ENCODE assay signal across 11 cellular contexts in genomic region chr3:195630086-195630917, GRCh38. TPM values are rescaled to one million over a fixed set of nuclear protein-coding genes. Genes with fewer than 3 reads are reported as not detected.
DNase-seq lines count a peak whose midpoint lies in the region; ATAC-seq, FAIRE-seq and TF ChIP-seq lines count a peak whose summit lies in the region.
"Not testable (repeated sequence)": the region's sequence is repeated elsewhere in the genome, so short reads cannot be mapped to it uniquely, and the experiment has no call there.
"Had no signal": no experiment of that assay in that cellular context is flagged by ENCODE, and none has a peak within 500 bp of the region (broad histone marks: within the 10 kb centered on the region; RNA-seq: fewer than 3 reads in every experiment).

No MANE protein-coding gene starts in this region.

- not testable (repeated sequence) for H3K36me3 ChIP-seq in GM12878 (ENCODE audit: control insufficient read depth in 2 of 2, insufficient read depth in 2 of 2, low read length in 1 of 2); HepG2 (replicated peaks in 1 of 2; ENCODE audit: control insufficient read depth in 1 of 2, insufficient read depth in 2 of 2, low read length in 2 of 2)

- not testable (repeated sequence) for H4K20me1 ChIP-seq in GM12878 (ENCODE audit: control insufficient read depth, insufficient read depth); HepG2 (ENCODE audit: insufficient read depth, low read length)

- TF ChIP-seq CTCF in GM12878 (IDR thresholded peaks at IDR 0.05 in 2 of 3, conservative IDR thresholded peaks at IDR 0.05 in 1 of 3; ENCODE audit: control insufficient read depth in 2 of 3, extremely low read depth in 1 of 3, insufficient read depth in 1 of 3, low read depth in 3 of 3, low read length in 3 of 3); HepG2 (CRISPR knock-in tag; IDR thresholded peaks at IDR 0.05): not testable (repeated sequence)

- not testable (repeated sequence) for H3K36me3 Mint-ChIP-seq in T-helper 2 cell treated with Interferon-gamma antibody and Interleukin-4, amounts not matched to agents 5 μg/mL and 100 μg/mL, for 36 hours (ENCODE audit: low read depth); stimulated activated naive B cell treated with anti-CD40 and anti-IgM and Interleukin-4, amounts not matched to agents 10 μg/mL and 1 μg/mL and 100 μg/mL, for 72 hours

- peaks cover 16% of the 10 kb centered on the region for H3K4me1 Mint-ChIP-seq in T-helper 2 cell treated with Interferon-gamma antibody and Interleukin-4, amounts not matched to agents 5 μg/mL and 100 μg/mL, for 36 hours (ENCODE audit: low read depth)
- peaks cover 9 to 21% of the 10 kb centered on the region in 2 donors for H3K4me1 Mint-ChIP-seq in stimulated activated naive B cell treated with anti-CD40 and anti-IgM and Interleukin-4, amounts not matched to agents 10 μg/mL and 1 μg/mL and 100 μg/mL, for 72 hours

- in situ Hi-C loops in GM12878 (cut with MboI); HepG2 (cut with HindIII; ENCODE audit: extremely low pct_ligation_motif_present, low pct_unique_long_range_greater_than_20kb): not testable (repeated sequence)

- not testable (repeated sequence) for H3K27me3 ChIP-seq in GM12878 (replicated peaks in 1 of 2; ENCODE audit: control insufficient read depth in 2 of 2, insufficient read depth in 2 of 2, low read length in 1 of 2); HepG2 (ENCODE audit: control insufficient read depth in 1 of 2, insufficient read depth in 2 of 2, low read length in 2 of 2)

- not testable (repeated sequence) for H3K27ac ChIP-seq in GM12878 (ENCODE audit: control insufficient read depth, insufficient read depth); HepG2 (ENCODE audit: extremely low read length, insufficient read depth, low read length)

- not testable (repeated sequence) for H3K4me3 Mint-ChIP-seq in T-helper 2 cell treated with Interferon-gamma antibody and Interleukin-4, amounts not matched to agents 5 μg/mL and 100 μg/mL, for 36 hours; stimulated activated naive B cell treated with anti-CD40 and anti-IgM and Interleukin-4, amounts not matched to agents 10 μg/mL and 1 μg/mL and 100 μg/mL, for 72 hours

- H3K9me3 Mint-ChIP-seq in T-helper 2 cell treated with Interferon-gamma antibody and Interleukin-4, amounts not matched to agents 5 μg/mL and 100 μg/mL, for 36 hours; stimulated activated naive B cell treated with anti-CD40 and anti-IgM and Interleukin-4, amounts not matched to agents 10 μg/mL and 1 μg/mL and 100 μg/mL, for 72 hours: not testable (repeated sequence)

- not testable (repeated sequence) for TF ChIP-seq POLR2A in GM12878 (IDR thresholded peaks at IDR 0.05; ENCODE audit: low read depth, low read length); HepG2 (IDR thresholded peaks at IDR 0.05; ENCODE audit: insufficient read depth in 1 of 2, low read depth in 2 of 2, low read length in 2 of 2)

- SMC1A ChIA-PET in GM12878 (lab: Charles Lee; ENCODE audit: uncharacterized antibody, unreplicated experiment) = not testable (repeated sequence)

- BruUV-seq in GM12878 (replicated peaks; lab: Mats Ljungman, UMichigan); HepG2 (replicated peaks; lab: Mats Ljungman, UMichigan): not testable (repeated sequence)

- DNase-seq in T-helper 2 cell treated with Interferon-gamma antibody and Interleukin-4, amounts not matched to agents 5 μg/mL and 100 μg/mL, for 36 hours (ENCODE audit: low spot score) = peak; percentile 4
- not testable (repeated sequence) for DNase-seq in GM12878 (ENCODE audit: low read depth, low spot score); HepG2 (ENCODE audit: low spot score); stimulated activated naive B cell treated with anti-CD40 and anti-IgM and Interleukin-4, amounts not matched to agents 10 μg/mL and 1 μg/mL and 100 μg/mL, for 72 hours

- TF ChIP-seq RAD21 in GM12878 (IDR thresholded peaks at IDR 0.05; ENCODE audit: insufficient read depth, low read depth, low read length); HepG2 (CRISPR knock-in tag; IDR thresholded peaks at IDR 0.05): not testable (repeated sequence)

- TF ChIP-seq EP300 in GM12878 (IDR thresholded peaks at IDR 0.05; ENCODE audit: borderline replicate concordance in 1 of 2, control insufficient read depth in 1 of 2, low read depth in 2 of 2, low read length in 2 of 2); HepG2 (IDR thresholded peaks at IDR 0.05; ENCODE audit: low read depth in 2 of 2, low read length in 2 of 2); HepG2 (CRISPR knock-in tag; IDR thresholded peaks at IDR 0.05; ENCODE audit: borderline replicate concordance): not testable (repeated sequence)

- POLR2A ChIA-PET in GM12878 (lab: Charles Lee); HepG2 (lab: Yijun Ruan, JAX): not testable (repeated sequence)

- RAD21 ChIA-PET in GM12878 (lab: Charles Lee; ENCODE audit: unreplicated experiment) = not testable (repeated sequence)

- H3K27me3 Mint-ChIP-seq in T-helper 2 cell treated with Interferon-gamma antibody and Interleukin-4, amounts not matched to agents 5 μg/mL and 100 μg/mL, for 36 hours (ENCODE audit: low read depth) = not testable (repeated sequence)
- H3K27me3 Mint-ChIP-seq in stimulated activated naive B cell treated with anti-CD40 and anti-IgM and Interleukin-4, amounts not matched to agents 10 μg/mL and 1 μg/mL and 100 μg/mL, for 72 hours = peaks cover 0 to 11% of the 10 kb centered on the region in 2 donors

- H2AFZ ChIP-seq in GM12878 (ENCODE audit: control insufficient read depth, low read depth, low read length); HepG2 (ENCODE audit: low read length): not testable (repeated sequence)

- intact Hi-C loops in GM12878 (cut with micrococcal nuclease; ENCODE audit: unreplicated experiment); HepG2 (cut with micrococcal nuclease; ENCODE audit: unreplicated experiment): not testable (repeated sequence)

- not testable (repeated sequence) for H3K4me3 ChIP-seq in GM12878; HepG2 (replicated peaks in 1 of 3; ENCODE audit: insufficient read depth in 1 of 3, low read depth in 2 of 3, low read length in 3 of 3)

- H3K27ac Mint-ChIP-seq in T-helper 2 cell treated with Interferon-gamma antibody and Interleukin-4, amounts not matched to agents 5 μg/mL and 100 μg/mL, for 36 hours = peak overlapping the region; percentile 73
- peak overlapping the region; percentile 75 for H3K27ac Mint-ChIP-seq in stimulated activated naive B cell treated with anti-CD40 and anti-IgM and Interleukin-4, amounts not matched to agents 10 μg/mL and 1 μg/mL and 100 μg/mL, for 72 hours

- not testable (repeated sequence) for H3K9ac ChIP-seq in GM12878 (ENCODE audit: control insufficient read depth, insufficient read depth, low read length); HepG2 (ENCODE audit: insufficient read depth, low read depth, low read length)

- ATAC-seq in GM18861 (IDR thresholded peaks at IDR 0.05; ENCODE audit: unreplicated experiment) = peak; percentile 40
- peak; percentile 34 for ATAC-seq in GM21381 (IDR thresholded peaks at IDR 0.05; ENCODE audit: unreplicated experiment)
- peak; percentile 38 for ATAC-seq in HG02840 (IDR thresholded peaks at IDR 0.05; ENCODE audit: low FRiP score, unreplicated experiment)
- peak; percentile 21 for ATAC-seq in HG03354 (IDR thresholded peaks at IDR 0.05; ENCODE audit: poor library complexity, severe bottlenecking, unreplicated experiment)
- peak; percentile 23 for ATAC-seq in GM12878
- ATAC-seq in HepG2 = peak; percentile 36
- not testable (repeated sequence) for ATAC-seq in stimulated activated naive B cell treated with anti-CD40 and anti-IgM and Interleukin-4, amounts not matched to agents 10 μg/mL and 1 μg/mL and 100 μg/mL, for 72 hours (replicated peaks)

- CTCF ChIA-PET in GM12878 (lab: Yijun Ruan, JAX); HepG2 (lab: Yijun Ruan, JAX; ENCODE audit: low intra/inter-chr PET ratio, low total read pairs): not testable (repeated sequence)

- H3K9me3 ChIP-seq in GM12878 (replicated peaks; ENCODE audit: control insufficient read depth, insufficient read depth, low read length); HepG2 (ENCODE audit: low read length): not testable (repeated sequence)

- peak; percentile 75 for FAIRE-seq in GM12878 (lab: Jason Lieb, UNC)
- FAIRE-seq in HepG2 (lab: Jason Lieb, UNC) = peak; percentile 64

- not testable (repeated sequence) for H3K4me2 ChIP-seq in GM12878 (ENCODE audit: control insufficient read depth, insufficient read depth)
- H3K4me2 ChIP-seq in HepG2 (ENCODE audit: low read depth, low read length) = peak overlapping the region; percentile 32; the same call in 1 of the 2 replicates

- H3K79me2 ChIP-seq in GM12878 (ENCODE audit: control insufficient read depth, insufficient read depth, low read length); HepG2 (ENCODE audit: insufficient read depth, low read length): not testable (repeated sequence)

- H3K4me1 ChIP-seq in GM12878 (ENCODE audit: control insufficient read depth, insufficient read depth, low read length); HepG2 (ENCODE audit: insufficient read depth, low read length): not testable (repeated sequence)

- 50% methylated on average over 14 of the region's 32 CpGs for WGBS in GM12878 (ENCODE audit: insufficient coverage, insufficient replicate concordance, low lambda C conversion rate, missing lambda C conversion rate)
- 7% methylated on average over 10 of the region's 32 CpGs for WGBS in HepG2 (ENCODE audit: low lambda C conversion rate)

RNA-seq across cellular contexts. Expression of gene APOD, which starts 46.6 kb away (rescaled TPM):
- total RNA-seq in GM12878 (2013; cell fraction: nucleolus; rRNA removed) = not detected in 2 replicates
- total RNA-seq in GM12878 (2014; rRNA removed) (0.06 TPM in 1 of 2 replicates, not detected in the other), GM12878 (2014; rRNA removed; fragmentation: Illumina TruSeq; extraction: Trizol) (not detected in 2 replicates), GM12878 (2021) (not detected in 2 replicates), HepG2 (2016; rRNA removed; fragmentation: Illumina TruSeq; extraction: Trizol) (not detected in 2 replicates)
- not detected for polyA plus RNA-seq in GM12878 (2011; ENCODE audit: low read depth)
- polyA plus RNA-seq in GM12878 (2011; rRNA removed) (0.35 and 0.48 TPM in 2 replicates), GM12878 (2014; fragmentation: Illumina TruSeq; extraction: Trizol) (0.12 TPM in 1 of 2 replicates, not detected in the other), GM12878 (2014; fragmentation: Nextera tagmentation; extraction: Ambion mirVana) (under 1 TPM; 0.31 to 0.47 TPM), GM12878 (2014; rRNA removed) (not detected in 2 replicates), GM12878 (2016; fragmentation: Nextera tagmentation; extraction: Ambion mirVana) (under 1 TPM; 0.58 to 0.77 TPM), HepG2 (2011; rRNA removed) (0.13 TPM in 1 of 2 replicates, not detected in the other)
- polyA plus RNA-seq in GM12878 (2011; cell fraction: cytosol; rRNA removed) = 0.25 and 0.39 TPM in 2 replicates
- polyA plus RNA-seq in GM12878 (2011; cell fraction: nucleus; rRNA removed) = not detected in 2 replicates
- 0.45 and 0.73 TPM in 2 replicates for polyA plus RNA-seq in GM12878 (2012)
- 0.37 and 1.2 TPM in 2 replicates for polyA minus RNA-seq in GM12878 (2011; rRNA and poly(A)+ RNA removed)
- not detected in 2 replicates for polyA minus RNA-seq in GM12878 (2011; cell fraction: cytosol; rRNA and poly(A)+ RNA removed)
- not detected in 2 replicates for polyA minus RNA-seq in GM12878 (2011; cell fraction: nucleus; rRNA and poly(A)+ RNA removed)
- total RNA-seq in HepG2 (2016; cell fraction: cytosol; rRNA removed; fragmentation: Illumina TruSeq; extraction: Trizol; ENCODE audit: low read depth) = not detected in 2 replicates
- total RNA-seq in HepG2 (2016; cell fraction: insoluble cytoplasmic fraction; rRNA removed; fragmentation: Illumina TruSeq; extraction: Trizol) = not detected in 2 replicates
- not detected in 2 replicates for total RNA-seq in HepG2 (2016; cell fraction: membrane; rRNA removed; fragmentation: Illumina TruSeq; extraction: Trizol)
- not detected in 2 replicates for total RNA-seq in HepG2 (2016; cell fraction: nucleus; rRNA removed; fragmentation: Illumina TruSeq; extraction: Trizol)
- polyA plus RNA-seq in HepG2 (2011; cell fraction: cytosol; rRNA removed) = 0.08 and 0.10 TPM in 2 replicates
- polyA plus RNA-seq in HepG2 (2011; cell fraction: nucleus; rRNA removed) = not detected in 2 replicates
- polyA plus RNA-seq in HepG2 (2012) = not detected in 2 replicates
- polyA plus RNA-seq in HepG2 (2016; cell fraction: cytosol; fragmentation: Illumina TruSeq; extraction: Trizol; ENCODE audit: low read depth) = not detected in 2 replicates
- not detected in 2 replicates for polyA plus RNA-seq in HepG2 (2016; cell fraction: insoluble cytoplasmic fraction; fragmentation: Illumina TruSeq; extraction: Trizol; ENCODE audit: low read depth)
- polyA plus RNA-seq in HepG2 (2016; cell fraction: membrane; fragmentation: Illumina TruSeq; extraction: Trizol; ENCODE audit: low read depth) = not detected in 2 replicates
- polyA plus RNA-seq in HepG2 (2016; cell fraction: nucleus; fragmentation: Illumina TruSeq; extraction: Trizol; ENCODE audit: insufficient read depth, low read depth) = not detected in 2 replicates
- polyA minus RNA-seq in HepG2 (2011; rRNA and poly(A)+ RNA removed; ENCODE audit: low replicate concordance) = not detected in 2 replicates
- polyA minus RNA-seq in HepG2 (2011; cell fraction: cytosol; rRNA and poly(A)+ RNA removed) = not detected in 2 replicates
- polyA minus RNA-seq in HepG2 (2011; cell fraction: nucleus; rRNA and poly(A)+ RNA removed) = not detected in 2 replicates
- total RNA-seq: CD4-positive, CD25-positive, alpha-beta regulatory T cell; GM23338; SJSA1 had no signal
- polyA plus RNA-seq: GM23338 had no signal
